27 cellular contexts compared by ENCODE assay signal in genomic region chr14:61540931-61541330, GRCh38.
A peak's percentile ranks its signal among the peaks of the same experiment; 100 is the strongest.
DNase-seq lines count a peak whose midpoint lies in the region; ATAC-seq lines count a peak whose summit lies in the region.
"Had no signal": no experiment of that assay in that cellular context is flagged by ENCODE, and none has a peak within 500 bp of the region (broad histone marks: within the 10 kb centered on the region; RNA-seq: fewer than 3 reads in every experiment).

No MANE protein-coding gene starts in this region.

- H3K27ac ChIP-seq in CD4-positive, alpha-beta memory T cell (ENCODE audit: low read depth, low read length): no peak overlapping the region
- H3K27ac ChIP-seq in naive thymus-derived CD4-positive, alpha-beta T cell (ENCODE audit: low read depth, low read length): no peak overlapping the region
- H3K27ac ChIP-seq: gastroesophageal sphincter, KMS-11 had no signal

- ATAC-seq in naive thymus-derived CD4-positive, alpha-beta T cell: no peak
- no peak for ATAC-seq in GM19351 (IDR thresholded peaks at IDR 0.05; ENCODE audit: unreplicated experiment)
- ATAC-seq in GM21423 (IDR thresholded peaks at IDR 0.05; ENCODE audit: unreplicated experiment): no peak
- ATAC-seq: gastroesophageal sphincter; left lobe of liver; stimulated activated naive CD8-positive, alpha-beta T cell treated with anti-CD3 and anti-CD28 coated beads, Interleukin-15, amount 100 ng/mL, for 72 hours had no signal

- intact Hi-C loops in activated CD4-positive, alpha-beta T cell treated with anti-CD3 and anti-CD28 coated beads, Interleukin-2, amount 10 ng/mL, durations not matched to agents 24 days and 14 days (cut with micrococcal nuclease): no loop called here
- intact Hi-C loops in CD4-positive, alpha-beta memory T cell (cut with micrococcal nuclease): no loop called here
- intact Hi-C loops in naive thymus-derived CD4-positive, alpha-beta T cell (cut with micrococcal nuclease): no loop called here

- H3K9me3 ChIP-seq in CD4-positive, alpha-beta memory T cell (ENCODE audit: control insufficient read depth in 1 of 2, low read length in 2 of 2): no peaks in the 10 kb centered on the region
- H3K9me3 ChIP-seq in naive thymus-derived CD4-positive, alpha-beta T cell (ENCODE audit: control insufficient read depth in 2 of 3, low read length in 3 of 3): no peaks in the 10 kb centered on the region
- H3K9me3 ChIP-seq: gastroesophageal sphincter had no signal

- no peaks in the 10 kb centered on the region for H3K27me3 ChIP-seq in CD4-positive, alpha-beta memory T cell (ENCODE audit: insufficient read depth, low read length)
- no peaks in the 10 kb centered on the region for H3K27me3 ChIP-seq in naive thymus-derived CD4-positive, alpha-beta T cell (ENCODE audit: control insufficient read depth in 2 of 2, insufficient read depth in 2 of 2, low read length in 2 of 2)
- H3K27me3 ChIP-seq: gastroesophageal sphincter had no signal

- H3K27me3 Mint-ChIP-seq in activated CD4-positive, alpha-beta T cell treated with anti-CD3 and anti-CD28 coated beads, Interleukin-2, amount 10 ng/mL, durations not matched to agents 24 days and 14 days: no peaks in the 10 kb centered on the region
- no peaks in the 10 kb centered on the region for H3K27me3 Mint-ChIP-seq in CD4-positive, alpha-beta memory T cell
- no peaks in the 10 kb centered on the region for H3K27me3 Mint-ChIP-seq in activated naive CD8-positive, alpha-beta T cell
- no peaks in the 10 kb centered on the region for H3K27me3 Mint-ChIP-seq in naive thymus-derived CD4-positive, alpha-beta T cell
- H3K27me3 Mint-ChIP-seq: activated naive CD4-positive, alpha-beta T cell treated with anti-CD3 and anti-CD28 coated beads, Interleukin-2, amount 10 ng/mL, durations not matched to agents 7 days and 5 days; dendritic cell treated with granulocyte-macrophage colony-stimulating factor and Interleukin-4, amounts not matched to agents 40 ng/mL and 50 ng/mL, for 4 days; stimulated activated naive CD8-positive, alpha-beta T cell treated with anti-CD3 and anti-CD28 coated beads, Interleukin-15, amount 100 ng/mL, for 72 hours had no signal

- CTCF ChIA-PET in CD4-positive, alpha-beta memory T cell (lab: Charles Lee; ENCODE audit: partially characterized antibody): no interaction called here
- CTCF ChIA-PET in naive thymus-derived CD4-positive, alpha-beta T cell (lab: Charles Lee): no interaction called here

- H3K27ac Mint-ChIP-seq in activated CD4-positive, alpha-beta T cell treated with anti-CD3 and anti-CD28 coated beads, Interleukin-2, amount 10 ng/mL, durations not matched to agents 24 days and 14 days: peak overlapping the region; percentile 14
- H3K27ac Mint-ChIP-seq in CD4-positive, alpha-beta memory T cell: peak overlapping the region in 6 of 7 donors; percentile 32 to 89 (median 47)
- peak overlapping the region; percentile 75 for H3K27ac Mint-ChIP-seq in activated naive CD8-positive, alpha-beta T cell
- peak overlapping the region; percentile 39 to 87 (median 73) for H3K27ac Mint-ChIP-seq in naive thymus-derived CD4-positive, alpha-beta T cell
- H3K27ac Mint-ChIP-seq: dendritic cell treated with granulocyte-macrophage colony-stimulating factor and Interleukin-4, amounts not matched to agents 40 ng/mL and 50 ng/mL, for 4 days had no signal

- H3K4me3 ChIP-seq in CD4-positive, alpha-beta memory T cell (ENCODE audit: low read length in 2 of 2): no peak overlapping the region
- no peak overlapping the region for H3K4me3 ChIP-seq in naive thymus-derived CD4-positive, alpha-beta T cell (ENCODE audit: low read length)
- H3K4me3 ChIP-seq: gastroesophageal sphincter had no signal

- H3K36me3 Mint-ChIP-seq in activated CD4-positive, alpha-beta T cell treated with anti-CD3 and anti-CD28 coated beads, Interleukin-2, amount 10 ng/mL, durations not matched to agents 24 days and 14 days (ENCODE audit: low read depth): peaks cover 65% of the 10 kb centered on the region
- peaks cover 55 to 97% of the 10 kb centered on the region in 2 donors for H3K36me3 Mint-ChIP-seq in CD4-positive, alpha-beta memory T cell
- H3K36me3 Mint-ChIP-seq in activated naive CD8-positive, alpha-beta T cell: peaks cover 10% of the 10 kb centered on the region
- peaks cover 19 to 74% (median 49%) of the 10 kb centered on the region in 5 donors for H3K36me3 Mint-ChIP-seq in naive thymus-derived CD4-positive, alpha-beta T cell

- H3K4me3 Mint-ChIP-seq in activated CD4-positive, alpha-beta T cell treated with anti-CD3 and anti-CD28 coated beads, Interleukin-2, amount 10 ng/mL, durations not matched to agents 24 days and 14 days: no peak overlapping the region
- no peak overlapping the region for H3K4me3 Mint-ChIP-seq in CD4-positive, alpha-beta memory T cell
- no peak overlapping the region for H3K4me3 Mint-ChIP-seq in activated naive CD8-positive, alpha-beta T cell
- peak overlapping the region in 2 of 10 donors; percentile 0 to 16 for H3K4me3 Mint-ChIP-seq in naive thymus-derived CD4-positive, alpha-beta T cell
- H3K4me3 Mint-ChIP-seq: activated naive CD4-positive, alpha-beta T cell treated with anti-CD3 and anti-CD28 coated beads, Interleukin-2, amount 10 ng/mL, durations not matched to agents 7 days and 5 days; dendritic cell treated with granulocyte-macrophage colony-stimulating factor and Interleukin-4, amounts not matched to agents 40 ng/mL and 50 ng/mL, for 4 days; stimulated activated naive CD8-positive, alpha-beta T cell treated with anti-CD3 and anti-CD28 coated beads, Interleukin-15, amount 100 ng/mL, for 72 hours had no signal

- peaks cover 49% of the 10 kb centered on the region for H3K4me1 Mint-ChIP-seq in activated CD4-positive, alpha-beta T cell treated with anti-CD3 and anti-CD28 coated beads, Interleukin-2, amount 10 ng/mL, durations not matched to agents 24 days and 14 days
- H3K4me1 Mint-ChIP-seq in CD4-positive, alpha-beta memory T cell: peaks cover 6 to 35% (median 13%) of the 10 kb centered on the region in 4 donors
- peaks cover 44% of the 10 kb centered on the region for H3K4me1 Mint-ChIP-seq in activated naive CD8-positive, alpha-beta T cell (ENCODE audit: low read depth)
- peaks cover 8 to 67% (median 22%) of the 10 kb centered on the region in 7 donors for H3K4me1 Mint-ChIP-seq in naive thymus-derived CD4-positive, alpha-beta T cell

- H3K4me1 ChIP-seq in CD4-positive, alpha-beta memory T cell (ENCODE audit: insufficient read depth, low read length): no peaks in the 10 kb centered on the region
- no peaks in the 10 kb centered on the region for H3K4me1 ChIP-seq in naive thymus-derived CD4-positive, alpha-beta T cell (ENCODE audit: control insufficient read depth in 2 of 2, insufficient read depth in 2 of 2, low read length in 2 of 2)

- H3K9me3 Mint-ChIP-seq in activated CD4-positive, alpha-beta T cell treated with anti-CD3 and anti-CD28 coated beads, Interleukin-2, amount 10 ng/mL, durations not matched to agents 24 days and 14 days: no peaks in the 10 kb centered on the region
- no peaks in the 10 kb centered on the region for H3K9me3 Mint-ChIP-seq in CD4-positive, alpha-beta memory T cell
- no peaks in the 10 kb centered on the region for H3K9me3 Mint-ChIP-seq in activated naive CD8-positive, alpha-beta T cell (ENCODE audit: low read depth)
- peaks cover 0 to 2% (median 0%) of the 10 kb centered on the region in 11 donors for H3K9me3 Mint-ChIP-seq in naive thymus-derived CD4-positive, alpha-beta T cell
- H3K9me3 Mint-ChIP-seq: activated naive CD4-positive, alpha-beta T cell treated with anti-CD3 and anti-CD28 coated beads, Interleukin-2, amount 10 ng/mL, durations not matched to agents 7 days and 5 days; dendritic cell treated with granulocyte-macrophage colony-stimulating factor and Interleukin-4, amounts not matched to agents 40 ng/mL and 50 ng/mL, for 4 days; stimulated activated naive CD8-positive, alpha-beta T cell treated with anti-CD3 and anti-CD28 coated beads, Interleukin-15, amount 100 ng/mL, for 72 hours had no signal

- no peak for DNase-seq in activated CD4-positive, alpha-beta T cell treated with anti-CD3 and anti-CD28 coated beads, Interleukin-2, amount 10 ng/mL, durations not matched to agents 24 days and 14 days
- no peak for DNase-seq in activated CD4-positive, alpha-beta T cell treated with anti-CD3 and anti-CD28 coated beads, Interleukin-2, amount 50 U/mL, for 4 hours
- no peak for DNase-seq in CD4-positive, alpha-beta memory T cell
- DNase-seq in naive thymus-derived CD4-positive, alpha-beta T cell: no peak
- DNase-seq in effector CD4-positive, alpha-beta T cell: no peak
- DNase-seq: 8988T; activated CD8-positive, alpha-beta memory T cell treated with anti-CD3 and anti-CD28 coated beads for 24 hours; activated naive CD4-positive, alpha-beta T cell treated with anti-CD3 and anti-CD28 coated beads, Interleukin-2, amount 10 ng/mL, durations not matched to agents 7 days and 5 days; AML-193; caudate nucleus; COR-L47; DND-41; MM.1S; NCI-H2081 treated with DMSO at 0.1 percent for 48 hours; NCI-H226; NCI-H69; occipital lobe; SHP77 treated with DMSO at 0.1 percent for 48 hours; stimulated activated naive CD8-positive, alpha-beta T cell treated with anti-CD3 and anti-CD28 coated beads, Interleukin-15, amount 100 ng/mL, for 72 hours; T1000 had no signal

- POLR2A ChIA-PET in CD4-positive, alpha-beta memory T cell (lab: Charles Lee; ENCODE audit: partially characterized antibody): no interaction called here
- POLR2A ChIA-PET in naive thymus-derived CD4-positive, alpha-beta T cell (lab: Charles Lee): no interaction called here

- H3K36me3 ChIP-seq in CD4-positive, alpha-beta memory T cell (ENCODE audit: insufficient read depth, low read length): peaks cover 74% of the 10 kb centered on the region
- peaks cover 31 to 90% (median 37%) of the 10 kb centered on the region in 3 experiments for H3K36me3 ChIP-seq in naive thymus-derived CD4-positive, alpha-beta T cell (ENCODE audit: control insufficient read depth in 2 of 3, insufficient read depth in 3 of 3, low read length in 3 of 3)
- H3K36me3 ChIP-seq: gastroesophageal sphincter had no signal

Comparison
In these comparisons a context has a peak if more than half of its experiments do, and no peak if none do; other contexts are left out.
1. H3K27ac Mint-ChIP-seq: peak in every context shown above with its lines; median percentile 75 in activated naive CD8-positive, alpha-beta T cell; 73 in naive thymus-derived CD4-positive, alpha-beta T cell; 47 in CD4-positive, alpha-beta memory T cell; 14 in activated CD4-positive, alpha-beta T cell treated with anti-CD3 and anti-CD28 coated beads, Interleukin-2, amount 10 ng/mL, durations not matched to agents 24 days and 14 days.